Comparison of ENCODE assay signal across 14 cellular contexts in the genomic region with DNA sequence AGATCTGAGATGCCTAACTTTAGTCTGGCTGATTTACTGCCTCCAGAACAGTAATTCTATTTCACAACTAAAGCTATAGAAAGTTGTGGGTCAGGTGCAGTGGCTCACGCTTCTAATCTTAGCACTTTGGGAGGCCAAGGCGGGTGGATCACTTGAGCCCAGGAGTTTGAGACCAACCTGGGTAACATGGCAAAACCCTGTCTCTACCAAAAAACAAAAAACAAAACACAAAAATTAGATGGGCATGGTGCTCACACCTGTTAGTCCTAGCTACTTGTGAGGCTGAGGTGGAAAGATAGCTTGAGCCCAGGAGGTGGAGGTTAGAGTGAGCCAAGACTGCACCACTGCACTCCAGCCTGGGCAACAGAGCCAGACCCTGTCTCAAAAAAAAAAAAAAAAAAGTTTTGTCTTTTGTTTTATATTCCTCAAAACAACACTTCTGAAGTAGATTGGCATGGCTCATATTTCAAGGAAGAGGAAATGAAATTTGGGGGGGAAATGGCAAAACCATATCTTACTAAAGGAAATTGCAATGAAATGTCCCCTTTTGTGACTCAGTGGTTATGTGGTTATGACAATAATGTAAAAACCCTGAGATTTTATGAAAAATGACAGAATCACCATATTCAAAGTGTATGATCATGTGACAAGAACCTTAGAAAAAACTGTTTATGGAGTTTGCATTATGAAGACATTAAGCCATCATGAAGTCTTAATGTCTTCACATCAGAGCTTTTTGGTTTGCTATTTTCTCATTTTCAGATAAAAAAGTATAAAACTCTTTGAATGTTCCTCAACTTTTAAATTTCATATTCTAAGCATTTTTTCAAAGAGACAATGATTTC. TPM values are rescaled to one million over a fixed set of nuclear protein-coding genes. Genes with fewer than 3 reads are reported as not detected.
DNase-seq lines count a peak whose midpoint lies in the region; ATAC-seq and TF ChIP-seq lines count a peak whose summit lies in the region.
"Had no signal": no experiment of that assay in that cellular context is flagged by ENCODE, and none has a peak within 500 bp of the region (broad histone marks: within the 10 kb centered on the region; RNA-seq: fewer than 3 reads in every experiment).

No MANE protein-coding gene starts in this region.

- H3K9me3 ChIP-seq in SU-DHL-6 (ENCODE audit: insufficient read depth, low read length) = no peaks in the 10 kb centered on the region
- H3K9me3 ChIP-seq in transverse colon = no peaks in the 10 kb centered on the region
- no peaks in the 10 kb centered on the region for H3K9me3 ChIP-seq in upper lobe of right lung

- H4K20me1 ChIP-seq in SU-DHL-6 (ENCODE audit: low read depth, low read length) = peaks cover 9% of the 10 kb centered on the region; the same call in 1 of the 2 replicates

- TF ChIP-seq POLR2A in transverse colon (IDR thresholded peaks at IDR 0.05) = no peak

- no peak overlapping the region for H2AFZ ChIP-seq in SU-DHL-6 (ENCODE audit: low read depth, low read length, severe bottlenecking)

- DNase-seq in activated naive CD4-positive, alpha-beta T cell (lab: John Stamatoyannopoulos, UW) = no peak
- no peak for DNase-seq in effector memory CD8-positive, alpha-beta T cell
- DNase-seq in transverse colon = no peak
- no peak for DNase-seq in upper lobe of right lung
- DNase-seq in middle frontal gyrus (ENCODE audit: extremely low spot score, low spot score) = no peak
- no peak for DNase-seq in stimulated activated CD4-positive, alpha-beta T cell treated with anti-CD3 and anti-CD28 coated beads, Interleukin-1b, Interleukin-23, amount 100 ng/mL, for 48 hours
- DNase-seq: DMS79; NCI-H146; NCI-H69; stimulated activated CD4-positive, alpha-beta T cell treated with anti-CD3 and anti-CD28 coated beads, Interleukin-2, amount 100 ng/mL, for 24 hours; WERI-Rb-1 had no signal

- H3K27ac Mint-ChIP-seq in activated naive CD4-positive, alpha-beta T cell treated with anti-CD3 and anti-CD28 coated beads, Interleukin-2, amount 50 U/mL, for 24 hours = peak overlapping the region; percentile 83
- peak overlapping the region; percentile 96 to 99 for H3K27ac Mint-ChIP-seq in effector memory CD8-positive, alpha-beta T cell

- 83% methylated on average over 2 of the region's 2 CpGs; no CpG with 5 or more reads in 1 of the 2 donors for WGBS in transverse colon (ENCODE audit: low coverage in 1 of 2), 2 donors

- H3F3A ChIP-seq in SU-DHL-6 (ENCODE audit: insufficient read depth) = peaks cover 66% of the 10 kb centered on the region

- TF ChIP-seq CTCF in SU-DHL-6 (IDR thresholded peaks at IDR 0.05; ENCODE audit: insufficient read depth, low read length, poor library complexity, severe bottlenecking) = no peak
- no peak for TF ChIP-seq CTCF in transverse colon (IDR thresholded peaks at IDR 0.05)
- TF ChIP-seq CTCF in upper lobe of right lung (IDR thresholded peaks at IDR 0.05) = no peak

- peaks cover 27 to 82% (median 58%) of the 10 kb centered on the region in 4 donors for H3K4me1 ChIP-seq in transverse colon
- peaks cover 29% of the 10 kb centered on the region for H3K4me1 ChIP-seq in upper lobe of right lung

- H3K9me3 Mint-ChIP-seq in activated naive CD4-positive, alpha-beta T cell treated with anti-CD3 and anti-CD28 coated beads, Interleukin-2, amount 50 U/mL, for 24 hours = no peaks in the 10 kb centered on the region
- no peaks in the 10 kb centered on the region for H3K9me3 Mint-ChIP-seq in effector memory CD8-positive, alpha-beta T cell

- in situ Hi-C loops in transverse colon (cut with MboI; ENCODE audit: low pct_ligation_motif_present in 1 of 4, low pct_unique_long_range_greater_than_20kb in 1 of 4, low sequenced_read_pairs in 3 of 4) = loop anchor here in 2 of 4 donors (25.0 kb wide), 1 partner anchor 140 kb away; no protein-coding TSS in a partner anchor

- peak overlapping the region; percentile 68 for H3K4me3 Mint-ChIP-seq in activated naive CD4-positive, alpha-beta T cell treated with anti-CD3 and anti-CD28 coated beads, Interleukin-2, amount 50 U/mL, for 24 hours
- peak overlapping the region; percentile 61 to 72 for H3K4me3 Mint-ChIP-seq in effector memory CD8-positive, alpha-beta T cell

- H3K4me2 ChIP-seq in SU-DHL-6 (ENCODE audit: low read depth, low read length, poor library complexity, severe bottlenecking) = peak overlapping the region; percentile 48

- peak overlapping the region; percentile 78 for H3K27ac ChIP-seq in SU-DHL-6 (ENCODE audit: low read depth, low read length)
- peak overlapping the region; percentile 32 to 80 (median 56) for H3K27ac ChIP-seq in transverse colon
- no peak overlapping the region for H3K27ac ChIP-seq in upper lobe of right lung
- H3K27ac ChIP-seq: SK-N-MC, WERI-Rb-1 had no signal

- H3K79me2 ChIP-seq in SU-DHL-6 (ENCODE audit: insufficient read depth, low read length) = peaks cover 100% of the 10 kb centered on the region

- ATAC-seq in effector memory CD8-positive, alpha-beta T cell (replicated peaks) = no peak
- no peak for ATAC-seq in upper lobe of right lung

- H3K4me3 ChIP-seq in SU-DHL-6 (ENCODE audit: insufficient read depth, low read length, poor library complexity, severe bottlenecking) (no peak overlapping the region), transverse colon (no peak overlapping the region), upper lobe of right lung (no peak overlapping the region)
- H3K4me3 ChIP-seq: SK-N-MC had no signal

- 0 out of 2 replicates have a peak overlapping the region, but pooled peaks have one; percentile 5 for H3K9ac ChIP-seq in SU-DHL-6 (ENCODE audit: low read length)

- no peaks in the 10 kb centered on the region for H3K36me3 ChIP-seq in SU-DHL-6 (ENCODE audit: low read length)
- no peaks in the 10 kb centered on the region for H3K36me3 ChIP-seq in transverse colon
- no peaks in the 10 kb centered on the region for H3K36me3 ChIP-seq in upper lobe of right lung
- H3K36me3 ChIP-seq: WERI-Rb-1 had no signal

- H3K27me3 ChIP-seq in SU-DHL-6 (ENCODE audit: low read length) (no peaks in the 10 kb centered on the region), transverse colon (no peaks in the 10 kb centered on the region), upper lobe of right lung (no peaks in the 10 kb centered on the region)

- TF ChIP-seq EP300 in transverse colon (IDR thresholded peaks at IDR 0.05; ENCODE audit: low read depth) = no peak

- peaks cover 20% of the 10 kb centered on the region for H3K36me3 Mint-ChIP-seq in activated naive CD4-positive, alpha-beta T cell treated with anti-CD3 and anti-CD28 coated beads, Interleukin-2, amount 50 U/mL, for 24 hours
- peaks cover 75% of the 10 kb centered on the region for H3K36me3 Mint-ChIP-seq in effector memory CD8-positive, alpha-beta T cell (ENCODE audit: insufficient read depth)

- intact Hi-C loops in transverse colon (cut with DNase I; ENCODE audit: low total_unique reads) = no loop called here
- intact Hi-C loops in upper lobe of right lung (cut with DNase I) = no loop called here

- peaks cover 96% of the 10 kb centered on the region for H3K4me1 Mint-ChIP-seq in activated naive CD4-positive, alpha-beta T cell treated with anti-CD3 and anti-CD28 coated beads, Interleukin-2, amount 50 U/mL, for 24 hours
- H3K4me1 Mint-ChIP-seq in effector memory CD8-positive, alpha-beta T cell (ENCODE audit: low read depth in 2 of 2) = peaks cover 78 to 85% of the 10 kb centered on the region in 2 donors

- H3K9me2 ChIP-seq in SU-DHL-6 (replicated peaks; ENCODE audit: insufficient read depth, low read length) = no peaks in the 10 kb centered on the region

- no peaks in the 10 kb centered on the region for H3K27me3 Mint-ChIP-seq in activated naive CD4-positive, alpha-beta T cell treated with anti-CD3 and anti-CD28 coated beads, Interleukin-2, amount 50 U/mL, for 24 hours
- no peaks in the 10 kb centered on the region for H3K27me3 Mint-ChIP-seq in effector memory CD8-positive, alpha-beta T cell

RNA-seq across cellular contexts. Expression of a gene that starts 16.2 kb away (rescaled TPM):
- total RNA-seq in transverse colon (100 to 1,000 TPM in 1 of 4 donors, 10 to 100 TPM in 3; 38.5 to 114 (median 62.9) TPM), upper lobe of right lung (50.0 TPM)

RNA-seq across cellular contexts. Expression of a gene that starts 26.9 kb away (rescaled TPM):
- total RNA-seq in transverse colon = 10 to 100 TPM; 25.7 to 33.7 (median 32.7) TPM
- total RNA-seq in upper lobe of right lung = 39.3 TPM
